Comparison of ENCODE assay signal across 13 cellular contexts in genomic region chr1:41791667-41792484, GRCh38.
DNase-seq lines count a peak whose midpoint lies in the region; ATAC-seq, FAIRE-seq and TF ChIP-seq lines count a peak whose summit lies in the region.
"Had no signal": no experiment of that assay in that cellular context is flagged by ENCODE, and none has a peak within 500 bp of the region (broad histone marks: within the 10 kb centered on the region; RNA-seq: fewer than 3 reads in every experiment).

No MANE protein-coding gene starts in this region.

- FAIRE-seq in GM12891 (lab: Jason Lieb, UNC): peak; percentile 48
- FAIRE-seq: H54 had no signal

- DNase-seq in GM12891 (ENCODE audit: insufficient read length, low spot score) (no peak), SKM-1 (lab: John Stamatoyannopoulos, UW; ENCODE audit: unreplicated experiment) (peak; percentile 25), HuH-7 (ENCODE audit: low spot score) (no peak), DMS114 treated with DMSO at 0.1 percent for 48 hours (lab: John Stamatoyannopoulos, UW; ENCODE audit: unreplicated experiment) (no peak)
- DNase-seq in activated naive CD4-positive, alpha-beta T cell treated with anti-CD3 and anti-CD28 coated beads, Interleukin-2, amount 10 ng/mL, durations not matched to agents 7 days and 5 days: peak; percentile 60
- DNase-seq in stimulated activated CD4-positive, alpha-beta T cell treated with anti-CD3 and anti-CD28 coated beads, Interleukin-4, amount 100 ng/mL, for 24 hours: peak; percentile 56
- DNase-seq: amygdala, dorsolateral prefrontal cortex, NCI-H1092, NCI-H446, psoas muscle had no signal

- no peak for TF ChIP-seq POLR2A in GM12891 (IDR thresholded peaks at IDR 0.05; ENCODE audit: low read depth, low read length)

- H3K4me1 Mint-ChIP-seq in activated naive CD4-positive, alpha-beta T cell treated with anti-CD3 and anti-CD28 coated beads, Interleukin-2, amount 10 ng/mL, durations not matched to agents 7 days and 5 days: peaks cover 53% of the 10 kb centered on the region

- H3K36me3 Mint-ChIP-seq in activated naive CD4-positive, alpha-beta T cell treated with anti-CD3 and anti-CD28 coated beads, Interleukin-2, amount 10 ng/mL, durations not matched to agents 7 days and 5 days: peaks cover 24% of the 10 kb centered on the region

- no peak for ATAC-seq in GM21717 (IDR thresholded peaks at IDR 0.05; ENCODE audit: unreplicated experiment)
- ATAC-seq: psoas muscle had no signal

- peak overlapping the region; percentile 33 for H3K4me3 Mint-ChIP-seq in activated naive CD4-positive, alpha-beta T cell treated with anti-CD3 and anti-CD28 coated beads, Interleukin-2, amount 10 ng/mL, durations not matched to agents 7 days and 5 days

- no peaks in the 10 kb centered on the region for H3K27me3 Mint-ChIP-seq in activated naive CD4-positive, alpha-beta T cell treated with anti-CD3 and anti-CD28 coated beads, Interleukin-2, amount 10 ng/mL, durations not matched to agents 7 days and 5 days

- CTCF ChIA-PET in activated naive CD4-positive, alpha-beta T cell treated with anti-CD3 and anti-CD28 coated beads, Interleukin-2, amount 10 ng/mL, durations not matched to agents 7 days and 5 days (lab: Charles Lee): interaction anchor here (0.8 to 2.1 kb wide), 3 partner anchors 11 to 100 kb away, joined by 3 to 6 read pairs (median 4); no protein-coding TSS in a partner anchor

- H3K27ac Mint-ChIP-seq in activated naive CD4-positive, alpha-beta T cell treated with anti-CD3 and anti-CD28 coated beads, Interleukin-2, amount 10 ng/mL, durations not matched to agents 7 days and 5 days: peak overlapping the region; percentile 90

- H3K9me3 Mint-ChIP-seq in activated naive CD4-positive, alpha-beta T cell treated with anti-CD3 and anti-CD28 coated beads, Interleukin-2, amount 10 ng/mL, durations not matched to agents 7 days and 5 days: peaks cover 10% of the 10 kb centered on the region

TF ChIP-seq in GM12891, 5 proteins besides CTCF, POLR2A, EP300 and RAD21:
- TF ChIP-seq TAF1 (IDR thresholded peaks at IDR 0.05; ENCODE audit: low read depth, low read length): no peak
- no peak for TF ChIP-seq POU2F2 (IDR thresholded peaks at IDR 0.05; ENCODE audit: low read depth, low read length)
- TF ChIP-seq SPI1 (IDR thresholded peaks at IDR 0.05; ENCODE audit: low read depth, low read length): no peak
- no peak for TF ChIP-seq PAX5 (IDR thresholded peaks at IDR 0.05; ENCODE audit: insufficient read depth, low read length, severe bottlenecking)
- TF ChIP-seq POLR2AphosphoS5 (IDR thresholded peaks at IDR 0.05; ENCODE audit: low read depth, low read length): no peak

Comparison
In these comparisons a context has a peak if more than half of its experiments do, and no peak if none do; other contexts are left out.
1. DNase-seq: peak in SKM-1 (single experiment), activated naive CD4-positive, alpha-beta T cell treated with anti-CD3 and anti-CD28 coated beads, Interleukin-2, amount 10 ng/mL, durations not matched to agents 7 days and 5 days (single experiment) and stimulated activated CD4-positive, alpha-beta T cell treated with anti-CD3 and anti-CD28 coated beads, Interleukin-4, amount 100 ng/mL, for 24 hours (single experiment); none in GM12891 (single experiment), HuH-7 (single experiment) and DMS114 treated with DMSO at 0.1 percent for 48 hours (single experiment).